12 cellular contexts compared by ENCODE assay signal in genomic region chr12:110223777-110224378, GRCh38. TPM values are rescaled to one million over a fixed set of nuclear protein-coding genes. Genes with fewer than 3 reads are reported as not detected.
DNase-seq lines count a peak whose midpoint lies in the region; ATAC-seq and TF ChIP-seq lines count a peak whose summit lies in the region.
"Had no signal": no experiment of that assay in that cellular context is flagged by ENCODE, and none has a peak within 500 bp of the region (broad histone marks: within the 10 kb centered on the region; RNA-seq: fewer than 3 reads in every experiment).

No MANE protein-coding gene starts in this region.

- no peak overlapping the region for H3K4me3 Mint-ChIP-seq in endothelial cell (ENCODE audit: unreplicated experiment)
- H3K4me3 Mint-ChIP-seq: activated T-helper 1 cell treated with anti-CD3 and anti-CD28 coated beads, Interleukin-12 subunit alpha, Interleukin-12 subunit beta, Interleukin-2, Interleukin-4 antibody, amounts not matched to agents 30 ng/mL and 10 ng/mL and 1 ng/mL, durations not matched to agents 14 hours and 24 hours and 36 hours; stimulated activated memory B cell treated with anti-CD40 and anti-IgM and Interleukin-4, amounts not matched to agents 10 μg/mL and 1 μg/mL and 100 μg/mL, for 72 hours had no signal

- WGBS in thyroid gland, 2 donors = 64 to 76% methylated on average over 4 of the region's 4 CpGs

- peak; percentile 53 for ATAC-seq in left lung
- ATAC-seq in HG03378 (IDR thresholded peaks at IDR 0.05; ENCODE audit: unreplicated experiment) = no peak
- ATAC-seq: stimulated activated memory B cell treated with anti-CD40 and anti-IgM and Interleukin-4, amounts not matched to agents 10 μg/mL and 1 μg/mL and 100 μg/mL, for 72 hours had no signal

- TF ChIP-seq CTCF in left lung (IDR thresholded peaks at IDR 0.05) = no peak
- TF ChIP-seq CTCF in thyroid gland (IDR thresholded peaks at IDR 0.05) = no peak
- TF ChIP-seq CTCF in endothelial cell (IDR thresholded peaks at IDR 0.05; ENCODE audit: unreplicated experiment) = no peak

- H3K27me3 Mint-ChIP-seq in endothelial cell (ENCODE audit: unreplicated experiment) = no peaks in the 10 kb centered on the region
- H3K27me3 Mint-ChIP-seq: stimulated activated memory B cell treated with anti-CD40 and anti-IgM and Interleukin-4, amounts not matched to agents 10 μg/mL and 1 μg/mL and 100 μg/mL, for 72 hours had no signal

- peaks cover 0 to 3% of the 10 kb centered on the region in 2 donors for H3K36me3 ChIP-seq in left lung
- H3K36me3 ChIP-seq in thyroid gland = no peaks in the 10 kb centered on the region

- peaks cover 4 to 18% of the 10 kb centered on the region in 2 donors for H3K4me1 ChIP-seq in left lung
- peaks cover 21 to 35% of the 10 kb centered on the region in 2 donors for H3K4me1 ChIP-seq in thyroid gland

- H3K4me1 Mint-ChIP-seq in endothelial cell (ENCODE audit: unreplicated experiment) = peaks cover 4% of the 10 kb centered on the region
- H3K4me1 Mint-ChIP-seq: stimulated activated memory B cell treated with anti-CD40 and anti-IgM and Interleukin-4, amounts not matched to agents 10 μg/mL and 1 μg/mL and 100 μg/mL, for 72 hours had no signal

- DNase-seq in M059J (ENCODE audit: low read depth) (peak; percentile 94), dermis blood vessel endothelial cell (peak; percentile 4), left lung (no peak), thyroid gland (no peak), NCI-H2029 treated with DMSO at 0.1 percent for 48 hours (lab: John Stamatoyannopoulos, UW) (no peak), NCI-H1105 (lab: John Stamatoyannopoulos, UW) (no peak), endothelial cell (ENCODE audit: low spot score) (no peak)
- DNase-seq: NK-92 treated with Interleukin-12 subunit alpha and Interleukin-12 subunit beta, amount 100 ng/mL, for 24 hours; spleen had no signal

- no peaks in the 10 kb centered on the region for H3K27me3 ChIP-seq in left lung
- no peaks in the 10 kb centered on the region for H3K27me3 ChIP-seq in thyroid gland
- H3K27me3 ChIP-seq: spleen had no signal

- H3K27ac ChIP-seq in left lung (peak overlapping the region in 1 of 2 donors; percentile 67), thyroid gland (peak overlapping the region; percentile 9 to 84 (median 30))

- intact Hi-C loops in left lung (cut with DNase I) (no loop called here), thyroid gland (cut with DNase I) (no loop called here)

- H3K4me3 ChIP-seq in left lung = no peak overlapping the region
- H3K4me3 ChIP-seq in thyroid gland (replicated peaks in 1 of 3) = no peak overlapping the region
- H3K4me3 ChIP-seq: spleen had no signal

- no peaks in the 10 kb centered on the region for H3K9me3 ChIP-seq in left lung
- no peaks in the 10 kb centered on the region for H3K9me3 ChIP-seq in thyroid gland
- H3K9me3 ChIP-seq: spleen had no signal

- H3K27ac Mint-ChIP-seq in endothelial cell (ENCODE audit: unreplicated experiment) = no peak overlapping the region
- H3K27ac Mint-ChIP-seq: activated T-helper 1 cell treated with anti-CD3 and anti-CD28 coated beads, Interleukin-12 subunit alpha, Interleukin-12 subunit beta, Interleukin-2, Interleukin-4 antibody, amounts not matched to agents 30 ng/mL and 10 ng/mL and 1 ng/mL, durations not matched to agents 14 hours and 24 hours and 36 hours; stimulated activated memory B cell treated with anti-CD40 and anti-IgM and Interleukin-4, amounts not matched to agents 10 μg/mL and 1 μg/mL and 100 μg/mL, for 72 hours had no signal

- TF ChIP-seq POLR2A in thyroid gland (IDR thresholded peaks at IDR 0.05) = no peak

- H3K36me3 Mint-ChIP-seq in endothelial cell (ENCODE audit: low read depth, unreplicated experiment) = no peaks in the 10 kb centered on the region
- H3K36me3 Mint-ChIP-seq: stimulated activated memory B cell treated with anti-CD40 and anti-IgM and Interleukin-4, amounts not matched to agents 10 μg/mL and 1 μg/mL and 100 μg/mL, for 72 hours had no signal

- H3K9me3 Mint-ChIP-seq in endothelial cell (ENCODE audit: unreplicated experiment) = no peaks in the 10 kb centered on the region
- H3K9me3 Mint-ChIP-seq: activated T-helper 1 cell treated with anti-CD3 and anti-CD28 coated beads, Interleukin-12 subunit alpha, Interleukin-12 subunit beta, Interleukin-2, Interleukin-4 antibody, amounts not matched to agents 30 ng/mL and 10 ng/mL and 1 ng/mL, durations not matched to agents 14 hours and 24 hours and 36 hours; stimulated activated memory B cell treated with anti-CD40 and anti-IgM and Interleukin-4, amounts not matched to agents 10 μg/mL and 1 μg/mL and 100 μg/mL, for 72 hours had no signal

RNA-seq across cellular contexts. Expression of gene ATP2A2, which starts 57.2 kb away (rescaled TPM):
- total RNA-seq in M059J (2014; rRNA removed; shearing (Covaris generic)) = 86.9 and 140 TPM in 2 replicates
- total RNA-seq in dermis blood vessel endothelial cell (84.6 and 176 TPM in 2 replicates), left lung (100 to 1,000 TPM; 204 to 258 TPM), thyroid gland (100 to 1,000 TPM; 126 to 220 (median 174) TPM), endothelial cell (ENCODE audit: unreplicated experiment) (178 TPM)

Comparison
In these comparisons a context has a peak if more than half of its experiments do, and no peak if none do; other contexts are left out.
1. DNase-seq: peak in M059J (single experiment) and dermis blood vessel endothelial cell (single experiment); none in left lung (0 of 2), thyroid gland (0 of 2), NCI-H2029 treated with DMSO at 0.1 percent for 48 hours (single experiment), NCI-H1105 (single experiment) and endothelial cell (single experiment).